In the genomic region with DNA sequence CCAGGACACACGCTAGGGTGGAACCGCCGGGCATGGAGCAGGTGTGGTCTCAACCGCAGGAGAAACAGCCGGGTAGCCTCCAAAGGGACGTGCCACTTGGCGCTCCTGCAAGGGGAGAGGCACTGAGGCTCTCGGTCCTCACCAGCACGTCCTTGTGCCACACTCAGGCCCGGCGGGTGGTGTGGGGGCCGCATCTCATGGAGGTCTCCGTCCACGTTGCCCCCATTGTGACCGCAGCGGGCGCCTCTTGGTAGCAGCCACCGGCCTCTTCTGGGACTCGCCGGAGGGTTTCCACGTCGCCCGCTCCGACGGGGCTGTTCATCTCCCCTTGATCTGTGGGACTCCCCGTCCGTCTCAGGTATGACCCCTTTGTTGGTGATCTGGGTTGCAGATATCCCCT, we compare ENCODE assay signal across 15 cellular contexts. TPM values are rescaled to one million over a fixed set of nuclear protein-coding genes. Genes with fewer than 3 reads are reported as not detected.
DNase-seq lines count a peak whose midpoint lies in the region; TF ChIP-seq lines count a peak whose summit lies in the region.
"Had no signal": no experiment of that assay in that cellular context is flagged by ENCODE, and none has a peak within 500 bp of the region (broad histone marks: within the 10 kb centered on the region; RNA-seq: fewer than 3 reads in every experiment).

No MANE protein-coding gene starts in this region.

- H2BK5ac ChIP-seq in neuronal stem cell (ENCODE audit: low read length) = peak overlapping the region; percentile 11

- no CpG with 5 or more reads among the region's 27 CpGs for WGBS in neuronal stem cell (ENCODE audit: extremely low coverage in 2 of 2, insufficient read length in 2 of 2, insufficient replicate concordance in 1 of 2), 2 donors

- TF ChIP-seq CTCF in endothelial cell (IDR thresholded peaks at IDR 0.05; ENCODE audit: unreplicated experiment) = no peak

- no peak overlapping the region for H3K9ac ChIP-seq in neuronal stem cell (ENCODE audit: low read depth, low read length, poor library complexity)
- H3K9ac ChIP-seq: BLaER1 had no signal

- H3K4me2 ChIP-seq in neuronal stem cell (ENCODE audit: insufficient read depth, low read length, poor library complexity, severe bottlenecking) = no peak overlapping the region
- H3K4me2 ChIP-seq: BLaER1 had no signal

- peak overlapping the region; percentile 44 for H3K23ac ChIP-seq in neuronal stem cell (ENCODE audit: low read depth, low read length, poor library complexity)

- no peaks in the 10 kb centered on the region for H3K79me1 ChIP-seq in neuronal stem cell (ENCODE audit: low read depth, low read length)

- no peaks in the 10 kb centered on the region for H3K36me3 Mint-ChIP-seq in endothelial cell (ENCODE audit: low read depth, unreplicated experiment)
- H3K36me3 Mint-ChIP-seq: CD8-positive, alpha-beta memory T cell had no signal

- peaks cover 12% of the 10 kb centered on the region for H3K27me3 Mint-ChIP-seq in endothelial cell (ENCODE audit: unreplicated experiment)

- H3K4me3 ChIP-seq in neuronal stem cell (ENCODE audit: low read length in 2 of 2) = no peak overlapping the region
- H3K4me3 ChIP-seq: BLaER1 had no signal

- no peak overlapping the region for H3K27ac ChIP-seq in neuronal stem cell (replicated peaks; ENCODE audit: low read length)
- H3K27ac ChIP-seq: BLaER1, HL-60 had no signal

- H2BK120ac ChIP-seq in neuronal stem cell (ENCODE audit: low read depth, low read length) = no peak overlapping the region

- H3K18ac ChIP-seq in neuronal stem cell (ENCODE audit: low read length) = peak overlapping the region; percentile 51

- peak overlapping the region; percentile 14 for H3K27ac Mint-ChIP-seq in endothelial cell (ENCODE audit: unreplicated experiment)
- H3K27ac Mint-ChIP-seq: CD8-positive, alpha-beta memory T cell; HFFc6 had no signal

- no peaks in the 10 kb centered on the region for H3K4me1 ChIP-seq in neuronal stem cell (ENCODE audit: control insufficient read depth in 2 of 2, insufficient read depth in 1 of 2, low read depth in 1 of 2, low read length in 2 of 2)
- H3K4me1 ChIP-seq: Caco-2 had no signal

- DNase-seq in NCI-H526 (lab: John Stamatoyannopoulos, UW) (peak; percentile 25 to 53), NCI-H526 treated with DMSO at 0.1 percent for 48 hours (lab: John Stamatoyannopoulos, UW) (no peak), endothelial cell (ENCODE audit: low spot score) (no peak), neuronal stem cell (ENCODE audit: low spot score) (no peak), dedifferentiated amniotic fluid mesenchymal stem cell (ENCODE audit: extremely low spot score) (no peak), ecto neural progenitor cell (ENCODE audit: low spot score) (no peak), mucosa of gallbladder (ENCODE audit: low spot score) (no peak)
- DNase-seq: 8988T; AML-193; Caco-2; CD8-positive, alpha-beta memory T cell; HCEC 1CT; HFFc6 had no signal

- no peak overlapping the region for H2AFZ ChIP-seq in neuronal stem cell (ENCODE audit: low read length)

- no peak overlapping the region for H2BK12ac ChIP-seq in neuronal stem cell (ENCODE audit: low read length)

- H3K9me3 Mint-ChIP-seq in endothelial cell (ENCODE audit: unreplicated experiment) = no peaks in the 10 kb centered on the region
- H3K9me3 Mint-ChIP-seq: CD8-positive, alpha-beta memory T cell; HFFc6 had no signal

- no peak overlapping the region for H2AK5ac ChIP-seq in neuronal stem cell (ENCODE audit: low read depth, low read length)

- no peak overlapping the region for H2BK15ac ChIP-seq in neuronal stem cell (ENCODE audit: low read length)

- H3K9me3 ChIP-seq in neuronal stem cell (replicated peaks in 1 of 2; ENCODE audit: control insufficient read depth in 2 of 2, insufficient read depth in 1 of 2, low read depth in 1 of 2, low read length in 2 of 2) = peaks cover 0 to 8% of the 10 kb centered on the region in 2 donors

- no peaks in the 10 kb centered on the region for H3K36me3 ChIP-seq in neuronal stem cell (replicated peaks in 1 of 2; ENCODE audit: control insufficient read depth in 2 of 2, insufficient read depth in 2 of 2, low read length in 2 of 2)
- H3K36me3 ChIP-seq: BLaER1 had no signal

- no peak overlapping the region for H3K14ac ChIP-seq in neuronal stem cell (ENCODE audit: low read length)

- no peak overlapping the region for H3K4me3 Mint-ChIP-seq in endothelial cell (ENCODE audit: unreplicated experiment)
- H3K4me3 Mint-ChIP-seq: HFFc6 had no signal

- no peaks in the 10 kb centered on the region for H3K4me1 Mint-ChIP-seq in endothelial cell (ENCODE audit: unreplicated experiment)
- H3K4me1 Mint-ChIP-seq: CD8-positive, alpha-beta memory T cell had no signal

- H4K91ac ChIP-seq in neuronal stem cell (ENCODE audit: low read depth, low read length, poor library complexity) = peak overlapping the region; percentile 86

- H4K8ac ChIP-seq in neuronal stem cell (ENCODE audit: low read depth, low read length) = no peak overlapping the region

- no peak overlapping the region for H3K4ac ChIP-seq in neuronal stem cell (ENCODE audit: low read length)

- H3K27me3 ChIP-seq in neuronal stem cell (ENCODE audit: control insufficient read depth in 3 of 3, insufficient read depth in 3 of 3, low read depth in 1 of 3, low read length in 3 of 3) = peaks cover 0 to 3% (median 2%) of the 10 kb centered on the region in 3 experiments
- H3K27me3 ChIP-seq: BLaER1 had no signal

RNA-seq across cellular contexts. Expression of gene ELFN1, which starts 49.2 kb away (rescaled TPM):
- total RNA-seq in endothelial cell (ENCODE audit: unreplicated experiment) (10.6 TPM), mucosa of gallbladder (1.4 TPM)
- 15.6 TPM for polyA plus RNA-seq in neuronal stem cell (2013, experiment 1 of 2)
- 16.3 TPM for polyA plus RNA-seq in neuronal stem cell (2013, experiment 2 of 2)

RNA-seq across cellular contexts. Expression of gene PSMG3, which starts 51.0 kb away (rescaled TPM):
- 20.3 TPM for total RNA-seq in endothelial cell (ENCODE audit: unreplicated experiment)
- 16.9 TPM for polyA plus RNA-seq in neuronal stem cell (2013, experiment 1 of 2)
- polyA plus RNA-seq in neuronal stem cell (2013, experiment 2 of 2) = 15.7 TPM
- 23.7 TPM for total RNA-seq in mucosa of gallbladder

Comparison
In these comparisons a context has a peak if more than half of its experiments do, and no peak if none do; other contexts are left out.
1. DNase-seq: peak in NCI-H526 (2 of 2); none in NCI-H526 treated with DMSO at 0.1 percent for 48 hours (single experiment), endothelial cell (single experiment), neuronal stem cell (single experiment), dedifferentiated amniotic fluid mesenchymal stem cell (single experiment), ecto neural progenitor cell (single experiment) and mucosa of gallbladder (single experiment).